ENCODE assay signal across 20 cellular contexts in genomic region chr4:110612631-110613269, GRCh38. TPM values are rescaled to one million over a fixed set of nuclear protein-coding genes. Genes with fewer than 3 reads are reported as not detected.
"Had no signal": no experiment of that assay in that cellular context is flagged by ENCODE, and none has a peak within 500 bp of the region (broad histone marks: within the 10 kb centered on the region; RNA-seq: fewer than 3 reads in every experiment).

No MANE protein-coding gene starts in this region.

- H3K27ac ChIP-seq: body of pancreas, neural progenitor cell, SK-N-MC, suprapubic skin, VCaP had no signal

- DNase-seq: activated CD4-positive, alpha-beta T cell treated with anti-CD3 and anti-CD28 coated beads for 48 hours; activated CD8-positive, alpha-beta memory T cell treated with anti-CD3 and anti-CD28 coated beads, Interleukin-2, amount 50 U/mL, for 48 hours; activated CD8-positive, alpha-beta T cell treated with anti-CD3 and anti-CD28 coated beads, Interleukin-2, amount 10 ng/mL, durations not matched to agents 7 days and 5 days; activated naive CD4-positive, alpha-beta T cell; body of pancreas; cortex of kidney; effector CD8-positive, alpha-beta T cell; left colon; stimulated activated CD4-positive, alpha-beta T cell treated with anti-CD3 and anti-CD28 coated beads, Interleukin-2, amount 100 ng/mL, for 24 hours; stimulated activated naive CD4-positive, alpha-beta T cell; T-cell had no signal

- H3K4me1 Mint-ChIP-seq: central memory CD8-positive, alpha-beta T cell had no signal

- H3K4me3 Mint-ChIP-seq: activated CD8-positive, alpha-beta T cell treated with anti-CD3 and anti-CD28 coated beads, Interleukin-2, amount 10 ng/mL, durations not matched to agents 7 days and 5 days; activated T-helper 1 cell treated with anti-CD3 and anti-CD28 coated beads, Interleukin-12 subunit alpha, Interleukin-12 subunit beta, Interleukin-2, Interleukin-4 antibody, amounts not matched to agents 30 ng/mL and 10 ng/mL and 1 ng/mL, durations not matched to agents 14 hours and 24 hours and 36 hours; central memory CD8-positive, alpha-beta T cell; neural progenitor cell; T-cell; type B pancreatic cell had no signal

- H2AFZ ChIP-seq: neural progenitor cell had no signal

- H3K9me3 Mint-ChIP-seq: activated T-helper 1 cell treated with anti-CD3 and anti-CD28 coated beads, Interleukin-12 subunit alpha, Interleukin-12 subunit beta, Interleukin-2, Interleukin-4 antibody, amounts not matched to agents 30 ng/mL and 10 ng/mL and 1 ng/mL, durations not matched to agents 14 hours and 24 hours and 36 hours; central memory CD8-positive, alpha-beta T cell; neural progenitor cell; T-cell; type B pancreatic cell had no signal

- H3K4me3 ChIP-seq: body of pancreas, neural progenitor cell, SK-N-MC had no signal

- ATAC-seq: activated CD8-positive, alpha-beta T cell treated with anti-CD3 and anti-CD28 coated beads, Interleukin-2, amount 10 ng/mL, durations not matched to agents 7 days and 5 days; body of pancreas; left colon; sciatic nerve; T-cell had no signal

- H3K9ac ChIP-seq: neural progenitor cell had no signal

- H3K9me3 ChIP-seq: suprapubic skin had no signal

- H3K36me3 ChIP-seq: neural progenitor cell, suprapubic skin had no signal

- H3K36me3 Mint-ChIP-seq: neural progenitor cell, T-cell, type B pancreatic cell had no signal

- H3K27ac Mint-ChIP-seq: activated CD8-positive, alpha-beta T cell treated with anti-CD3 and anti-CD28 coated beads, Interleukin-2, amount 10 ng/mL, durations not matched to agents 7 days and 5 days; activated T-helper 1 cell treated with anti-CD3 and anti-CD28 coated beads, Interleukin-12 subunit alpha, Interleukin-12 subunit beta, Interleukin-2, Interleukin-4 antibody, amounts not matched to agents 30 ng/mL and 10 ng/mL and 1 ng/mL, durations not matched to agents 14 hours and 24 hours and 36 hours; neural progenitor cell; T-cell; type B pancreatic cell had no signal

RNA-seq across cellular contexts. Expression of gene PITX2, which starts 10.1 kb away (rescaled TPM):
- total RNA-seq: activated CD8-positive, alpha-beta T cell treated with anti-CD3 and anti-CD28 coated beads, Interleukin-2, amount 10 ng/mL, durations not matched to agents 7 days and 5 days; activated T-helper 1 cell treated with anti-CD3 and anti-CD28 coated beads, Interleukin-12 subunit alpha, Interleukin-12 subunit beta, Interleukin-2, Interleukin-4 antibody, amounts not matched to agents 30 ng/mL and 10 ng/mL and 1 ng/mL, durations not matched to agents 14 hours and 24 hours and 36 hours; body of pancreas; glomerular endothelial cell; sciatic nerve; T-cell had no signal
